1 cellular context compared by ENCODE assay signal in the genomic region with DNA sequence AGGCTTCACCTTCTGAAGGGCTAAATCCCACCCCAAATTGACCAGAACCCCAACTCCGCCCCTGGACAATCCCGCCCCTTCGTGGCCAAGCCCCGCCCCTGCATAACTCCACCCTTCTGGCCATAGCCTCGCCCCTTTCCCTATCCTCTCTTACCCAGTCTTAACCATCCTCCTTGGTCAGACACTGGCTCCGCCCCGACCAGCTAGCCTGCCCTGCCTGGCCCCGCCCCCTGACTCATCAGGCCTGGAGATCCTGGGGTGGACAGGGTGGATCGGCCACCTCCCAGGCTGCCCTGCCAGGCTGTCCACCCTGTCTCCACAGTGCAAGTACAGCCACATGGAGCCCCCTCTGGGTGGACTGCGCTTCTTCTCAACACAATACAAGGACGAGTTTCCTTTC.
TF ChIP-seq lines count a peak whose summit lies in the region.

No MANE protein-coding gene starts in this region.

TF ChIP-seq in K562, 482 proteins besides CTCF, POLR2A, EP300 and RAD21 (continued from another document):
- TF ChIP-seq, protein P1, sequence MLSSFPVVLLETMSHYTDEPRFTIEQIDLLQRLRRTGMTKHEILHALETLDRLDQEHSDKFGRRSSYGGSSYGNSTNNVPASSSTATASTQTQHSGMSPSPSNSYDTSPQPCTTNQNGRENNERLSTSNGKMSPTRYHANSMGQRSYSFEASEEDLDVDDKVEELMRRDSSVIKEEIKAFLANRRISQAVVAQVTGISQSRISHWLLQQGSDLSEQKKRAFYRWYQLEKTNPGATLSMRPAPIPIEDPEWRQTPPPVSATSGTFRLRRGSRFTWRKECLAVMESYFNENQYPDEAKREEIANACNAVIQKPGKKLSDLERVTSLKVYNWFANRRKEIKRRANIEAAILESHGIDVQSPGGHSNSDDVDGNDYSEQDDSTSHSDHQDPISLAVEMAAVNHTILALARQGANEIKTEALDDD (IDR thresholded peaks at IDR 0.05) = peak; percentile 90
- TF ChIP-seq ELF4 (CRISPR knock-in tag; IDR thresholded peaks at IDR 0.05) = 0 out of 2 replicates have a peak, but pooled peaks have one; percentile 11
- no peak for TF ChIP-seq ZNF398 (CRISPR knock-in tag; IDR thresholded peaks at IDR 0.05)
- no peak for TF ChIP-seq ASH1L (IDR thresholded peaks at IDR 0.05; ENCODE audit: borderline replicate concordance, low read depth, partially characterized antibody)
- TF ChIP-seq CBX5 (IDR thresholded peaks at IDR 0.05; ENCODE audit: borderline replicate concordance, low read depth) = no peak
